In genomic region chr14:58301416-58301815, GRCh38 we compare ENCODE assay signal across 27 cellular contexts.
"Had no signal": no experiment of that assay in that cellular context is flagged by ENCODE, and none has a peak within 500 bp of the region (broad histone marks: within the 10 kb centered on the region; RNA-seq: fewer than 3 reads in every experiment).

No MANE protein-coding gene starts in this region.

- H3K27me3 ChIP-seq: esophagus squamous epithelium, heart right ventricle, neural progenitor cell, stomach, thyroid gland, vagina had no signal

- H3K27ac ChIP-seq: coronary artery, esophagus squamous epithelium, neural progenitor cell, parathyroid adenoma, stomach, thyroid gland, vagina had no signal

- H3K9me3 ChIP-seq: esophagus squamous epithelium, heart right ventricle, mucosa of descending colon, stomach, thyroid gland, vagina had no signal

- DNase-seq: dermis blood vessel endothelial cell; effector memory CD8-positive, alpha-beta T cell; esophagus squamous epithelium; foreskin melanocyte; glutamatergic neuron; heart right ventricle; hippocampal formation; left colon; left ventricle myocardium superior; mucosa of descending colon; naive B cell; stimulated activated CD4-positive, alpha-beta T cell treated with anti-CD3 and anti-CD28 coated beads, Interleukin-12 subunit alpha, Interleukin-12 subunit beta, amount 100 ng/mL, for 4 hours; stimulated activated CD4-positive, alpha-beta T cell treated with anti-CD3 and anti-CD28 coated beads, Interleukin-1b, Interleukin-23, amount 100 ng/mL, for 48 hours; stimulated activated CD4-positive, alpha-beta T cell treated with anti-CD3 and anti-CD28 coated beads, Interleukin-4, amount 100 ng/mL, for 1 hour; stimulated activated CD8-positive, alpha-beta memory T cell treated with anti-CD3 and anti-CD28 coated beads, Interleukin-4, amount 100 ng/mL, for 48 hours; stimulated activated naive CD4-positive, alpha-beta T cell treated with Interleukin-2 at 50 U/mL for 16 hours; stomach; thyroid gland; trophoblast cell had no signal

- H3K9ac ChIP-seq: neural progenitor cell, parathyroid adenoma had no signal

- ATAC-seq: effector memory CD8-positive, alpha-beta T cell; heart right ventricle; left colon; left ventricle myocardium superior; mucosa of descending colon; natural killer cell treated with Interleukin-12 subunit alpha and Interleukin-12 subunit beta and Interleukin-15 and Interleukin-18, amount 100 ng/mL, for 72 hours; sciatic nerve had no signal

- H3K4me3 ChIP-seq: coronary artery, esophagus squamous epithelium, heart right ventricle, lung, mucosa of descending colon, neural progenitor cell, smooth muscle cell, stomach, thyroid gland, vagina had no signal
